8 cellular contexts compared by ENCODE assay signal in genomic region chr5:69544602-69545001, GRCh38. TPM values are rescaled to one million over a fixed set of nuclear protein-coding genes. Genes with fewer than 3 reads are reported as not detected.
DNase-seq lines count a peak whose midpoint lies in the region; ATAC-seq, FAIRE-seq and TF ChIP-seq lines count a peak whose summit lies in the region.
"Not testable (repeated sequence)": the region's sequence is repeated elsewhere in the genome, so short reads cannot be mapped to it uniquely, and the experiment has no call there.

No MANE protein-coding gene starts in this region.

- not testable (repeated sequence) for H2AFZ ChIP-seq in HepG2 (ENCODE audit: low read length)

- TF ChIP-seq CTCF in D721Med (IDR thresholded peaks at IDR 0.05; ENCODE audit: insufficient read depth, missing control alignments); HepG2 (CRISPR knock-in tag; IDR thresholded peaks at IDR 0.05); right lobe of liver (IDR thresholded peaks at IDR 0.05); mucosa of descending colon (IDR thresholded peaks at IDR 0.05); pancreas (IDR thresholded peaks at IDR 0.05): not testable (repeated sequence)

- H3K36me3 ChIP-seq in HepG2 (replicated peaks in 1 of 2; ENCODE audit: control insufficient read depth in 1 of 2, insufficient read depth in 2 of 2, low read length in 2 of 2); right lobe of liver; mucosa of descending colon (ENCODE audit: low read depth); pancreas: not testable (repeated sequence)

- not testable (repeated sequence) for H3K79me2 ChIP-seq in HepG2 (ENCODE audit: insufficient read depth, low read length)

- WGBS in HepG2 (ENCODE audit: low lambda C conversion rate) = no CpG with 5 or more reads among the region's 7 CpGs
- no CpG with 5 or more reads among the region's 7 CpGs for WGBS in right lobe of liver (ENCODE audit: insufficient coverage, low coverage, low lambda C conversion rate, missing lambda C conversion rate)
- no CpG with 5 or more reads among the region's 7 CpGs for WGBS in pancreas, 2 donors

- H3K27ac ChIP-seq in HepG2 (ENCODE audit: extremely low read length, insufficient read depth, low read length); pancreas: not testable (repeated sequence)
- H3K27ac ChIP-seq in right lobe of liver = peak overlapping the region in 1 of 3 donors; percentile 37

- not testable (repeated sequence) for H3K4me3 ChIP-seq in HepG2 (replicated peaks in 1 of 3; ENCODE audit: insufficient read depth in 1 of 3, low read depth in 2 of 3, low read length in 3 of 3); right lobe of liver; mucosa of descending colon; pancreas

- not testable (repeated sequence) for TF ChIP-seq EP300 in HepG2 (IDR thresholded peaks at IDR 0.05; ENCODE audit: low read depth in 2 of 2, low read length in 2 of 2); HepG2 (CRISPR knock-in tag; IDR thresholded peaks at IDR 0.05; ENCODE audit: borderline replicate concordance)

- in situ Hi-C loops in HepG2 (cut with HindIII; ENCODE audit: extremely low pct_ligation_motif_present, low pct_unique_long_range_greater_than_20kb) = not testable (repeated sequence)

- not testable (repeated sequence) for TF ChIP-seq POLR2A in GM12891 (IDR thresholded peaks at IDR 0.05; ENCODE audit: low read depth, low read length); GM12892 (IDR thresholded peaks at IDR 0.05; ENCODE audit: low read depth, low read length); HepG2 (IDR thresholded peaks at IDR 0.05; ENCODE audit: insufficient read depth in 1 of 2, low read depth in 2 of 2, low read length in 2 of 2); right lobe of liver (IDR thresholded peaks at IDR 0.05)

- not testable (repeated sequence) for DNase-seq in D721Med (ENCODE audit: insufficient read length, low spot score); GM12891 (ENCODE audit: insufficient read length, low spot score); GM12892 (ENCODE audit: insufficient read length); left lobe of liver (ENCODE audit: low spot score); HepG2 (ENCODE audit: low spot score); right lobe of liver; mucosa of descending colon; pancreas

- not testable (repeated sequence) for H3K9ac ChIP-seq in HepG2 (ENCODE audit: insufficient read depth, low read depth, low read length)

- not testable (repeated sequence) for H3K9me3 ChIP-seq in HepG2 (ENCODE audit: low read length); right lobe of liver; mucosa of descending colon; pancreas

- FAIRE-seq in D721Med (lab: Jason Lieb, UNC) = peak; percentile 64
- peak; percentile 40 for FAIRE-seq in GM12891 (lab: Jason Lieb, UNC)
- peak; percentile 21 for FAIRE-seq in GM12892 (lab: Jason Lieb, UNC)
- not testable (repeated sequence) for FAIRE-seq in HepG2 (lab: Jason Lieb, UNC); pancreas (lab: Jason Lieb, UNC)

- H3K4me1 ChIP-seq in HepG2 (ENCODE audit: insufficient read depth, low read length); right lobe of liver; mucosa of descending colon (ENCODE audit: low read depth); pancreas: not testable (repeated sequence)

- not testable (repeated sequence) for TF ChIP-seq RAD21 in HepG2 (CRISPR knock-in tag; IDR thresholded peaks at IDR 0.05)

- H4K20me1 ChIP-seq in HepG2 (ENCODE audit: insufficient read depth, low read length) = not testable (repeated sequence)

- H3K4me2 ChIP-seq in HepG2 (ENCODE audit: low read depth, low read length) = not testable (repeated sequence)

- CTCF ChIA-PET in HepG2 (lab: Yijun Ruan, JAX; ENCODE audit: low intra/inter-chr PET ratio, low total read pairs) = not testable (repeated sequence)

- ATAC-seq in left lobe of liver (peak; percentile 52), HepG2 (peak; percentile 73), right lobe of liver (peak in 3 of 4 donors; percentile 29 to 38 (median 34)), mucosa of descending colon (peak; percentile 5), pancreas (peak in 3 of 4 donors; percentile 4 to 32 (median 21))

- BruUV-seq in HepG2 (replicated peaks; lab: Mats Ljungman, UMichigan) = not testable (repeated sequence)

- H3K27me3 ChIP-seq in HepG2 (ENCODE audit: control insufficient read depth in 1 of 2, insufficient read depth in 2 of 2, low read length in 2 of 2); right lobe of liver; pancreas: not testable (repeated sequence)

- POLR2A ChIA-PET in HepG2 (lab: Yijun Ruan, JAX) = not testable (repeated sequence)

- intact Hi-C loops in HepG2 (cut with micrococcal nuclease; ENCODE audit: unreplicated experiment); right lobe of liver (cut with DNase I); mucosa of descending colon (cut with DNase I, micrococcal nuclease); pancreas (cut with DNase I): not testable (repeated sequence)

RNA-seq across cellular contexts. Expression of gene GTF2H2C, which starts 15.4 kb away (rescaled TPM):
- 19.3 TPM for polyA plus RNA-seq in GM12891 (2012; ENCODE audit: low read depth, missing spikeins)
- polyA plus RNA-seq in GM12892 (2012; ENCODE audit: missing spikeins) = 48.7 TPM
- total RNA-seq in left lobe of liver (10.8 TPM), HepG2 (2016; rRNA removed; fragmentation: Illumina TruSeq; extraction: Trizol) (62.9 and 72.3 TPM in 2 replicates), right lobe of liver (10 to 100 TPM; 11.8 to 17.2 (median 13.4) TPM), mucosa of descending colon (10 to 100 TPM; 25.7 to 39.1 (median 26.4) TPM), pancreas (10 to 100 TPM in 5 of 6 donors, 1 to 10 TPM in 1; 9.4 to 15.6 (median 13.4) TPM)
- 24.7 and 25.5 TPM in 2 replicates for total RNA-seq in HepG2 (2016; cell fraction: cytosol; rRNA removed; fragmentation: Illumina TruSeq; extraction: Trizol; ENCODE audit: low read depth)
- 65.2 and 65.9 TPM in 2 replicates for total RNA-seq in HepG2 (2016; cell fraction: insoluble cytoplasmic fraction; rRNA removed; fragmentation: Illumina TruSeq; extraction: Trizol)
- 38.8 and 43.4 TPM in 2 replicates for total RNA-seq in HepG2 (2016; cell fraction: membrane; rRNA removed; fragmentation: Illumina TruSeq; extraction: Trizol)
- total RNA-seq in HepG2 (2016; cell fraction: nucleus; rRNA removed; fragmentation: Illumina TruSeq; extraction: Trizol) = 44.6 and 54.6 TPM in 2 replicates
- polyA plus RNA-seq in HepG2 (2011; rRNA removed) (24.7 and 29.7 TPM in 2 replicates), pancreas (10 to 100 TPM; 13.3 TPM)
- 10.0 and 12.7 TPM in 2 replicates for polyA plus RNA-seq in HepG2 (2011; cell fraction: cytosol; rRNA removed)
- 21.2 and 25.6 TPM in 2 replicates for polyA plus RNA-seq in HepG2 (2011; cell fraction: nucleus; rRNA removed)
- 21.4 and 34.4 TPM in 2 replicates for polyA plus RNA-seq in HepG2 (2012)
- 8.4 and 10.8 TPM in 2 replicates for polyA plus RNA-seq in HepG2 (2016; cell fraction: cytosol; fragmentation: Illumina TruSeq; extraction: Trizol; ENCODE audit: low read depth)
- 69.3 and 73.5 TPM in 2 replicates for polyA plus RNA-seq in HepG2 (2016; cell fraction: insoluble cytoplasmic fraction; fragmentation: Illumina TruSeq; extraction: Trizol; ENCODE audit: low read depth)
- polyA plus RNA-seq in HepG2 (2016; cell fraction: membrane; fragmentation: Illumina TruSeq; extraction: Trizol; ENCODE audit: low read depth) = 18.3 and 18.6 TPM in 2 replicates
- 67.8 and 72.1 TPM in 2 replicates for polyA plus RNA-seq in HepG2 (2016; cell fraction: nucleus; fragmentation: Illumina TruSeq; extraction: Trizol; ENCODE audit: insufficient read depth, low read depth)
- polyA minus RNA-seq in HepG2 (2011; rRNA and poly(A)+ RNA removed; ENCODE audit: low replicate concordance) = 13.1 and 18.6 TPM in 2 replicates
- polyA minus RNA-seq in HepG2 (2011; cell fraction: cytosol; rRNA and poly(A)+ RNA removed) = 10.3 and 12.3 TPM in 2 replicates
- polyA minus RNA-seq in HepG2 (2011; cell fraction: nucleus; rRNA and poly(A)+ RNA removed) = 57.2 and 74.0 TPM in 2 replicates

RNA-seq across cellular contexts. Expression of gene OCLN, which starts 52.0 kb away (rescaled TPM):
- polyA plus RNA-seq in GM12891 (2012; ENCODE audit: low read depth, missing spikeins) = 4.6 TPM
- 7.7 TPM for polyA plus RNA-seq in GM12892 (2012; ENCODE audit: missing spikeins)
- 27.3 TPM for total RNA-seq in left lobe of liver
- 28.4 and 34.8 TPM in 2 replicates for total RNA-seq in HepG2 (2016; rRNA removed; fragmentation: Illumina TruSeq; extraction: Trizol)
- total RNA-seq in HepG2 (2016; cell fraction: cytosol; rRNA removed; fragmentation: Illumina TruSeq; extraction: Trizol; ENCODE audit: low read depth) = 5.7 and 5.8 TPM in 2 replicates
- 28.2 and 35.4 TPM in 2 replicates for total RNA-seq in HepG2 (2016; cell fraction: insoluble cytoplasmic fraction; rRNA removed; fragmentation: Illumina TruSeq; extraction: Trizol)
- 10.6 and 11.6 TPM in 2 replicates for total RNA-seq in HepG2 (2016; cell fraction: membrane; rRNA removed; fragmentation: Illumina TruSeq; extraction: Trizol)
- 43.9 and 47.4 TPM in 2 replicates for total RNA-seq in HepG2 (2016; cell fraction: nucleus; rRNA removed; fragmentation: Illumina TruSeq; extraction: Trizol)
- polyA plus RNA-seq in HepG2 (2011; rRNA removed) = 24.1 and 26.2 TPM in 2 replicates
- 15.0 and 25.5 TPM in 2 replicates for polyA plus RNA-seq in HepG2 (2011; cell fraction: cytosol; rRNA removed)
- polyA plus RNA-seq in HepG2 (2011; cell fraction: nucleus; rRNA removed) = 10.5 and 13.3 TPM in 2 replicates
- 22.7 and 27.5 TPM in 2 replicates for polyA plus RNA-seq in HepG2 (2012)
- polyA plus RNA-seq in HepG2 (2016; cell fraction: cytosol; fragmentation: Illumina TruSeq; extraction: Trizol; ENCODE audit: low read depth) = 1.5 and 1.9 TPM in 2 replicates
- 14.0 and 16.6 TPM in 2 replicates for polyA plus RNA-seq in HepG2 (2016; cell fraction: insoluble cytoplasmic fraction; fragmentation: Illumina TruSeq; extraction: Trizol; ENCODE audit: low read depth)
- polyA plus RNA-seq in HepG2 (2016; cell fraction: membrane; fragmentation: Illumina TruSeq; extraction: Trizol; ENCODE audit: low read depth) = 2.9 TPM in 2 replicates
- 32.0 and 39.4 TPM in 2 replicates for polyA plus RNA-seq in HepG2 (2016; cell fraction: nucleus; fragmentation: Illumina TruSeq; extraction: Trizol; ENCODE audit: insufficient read depth, low read depth)
- 1.1 and 68.4 TPM in 2 replicates for polyA minus RNA-seq in HepG2 (2011; rRNA and poly(A)+ RNA removed; ENCODE audit: low replicate concordance)
- polyA minus RNA-seq in HepG2 (2011; cell fraction: cytosol; rRNA and poly(A)+ RNA removed) = 54.6 and 70.8 TPM in 2 replicates
- polyA minus RNA-seq in HepG2 (2011; cell fraction: nucleus; rRNA and poly(A)+ RNA removed) = 58.3 and 68.8 TPM in 2 replicates
- total RNA-seq in right lobe of liver = 10 to 100 TPM; 28.5 to 73.9 (median 50.8) TPM
- 100 to 1,000 TPM in 2 of 3 donors, 10 to 100 TPM in 1; 50.2 to 134 (median 130) TPM for total RNA-seq in mucosa of descending colon
- 100 to 1,000 TPM in 1 of 6 donors, 10 to 100 TPM in 5; 38.5 to 107 (median 44.7) TPM for total RNA-seq in pancreas
- 10 to 100 TPM; 10.9 to 12.9 TPM for polyA plus RNA-seq in pancreas

Comparison
In these comparisons a context has a peak if more than half of its experiments do, and no peak if none do; other contexts are left out.
1. ATAC-seq: peak in every context shown above with its lines; median percentile 73 in HepG2; 52 in left lobe of liver; 34 in right lobe of liver; 21 in pancreas; 5 in mucosa of descending colon.